In genomic region chr16:50607051-50607431, GRCh38 we compare ENCODE assay signal across 27 cellular contexts.
"Had no signal": no experiment of that assay in that cellular context is flagged by ENCODE, and none has a peak within 500 bp of the region (broad histone marks: within the 10 kb centered on the region; RNA-seq: fewer than 3 reads in every experiment).

No MANE protein-coding gene starts in this region.

- H3K4me3 ChIP-seq: breast epithelium, hepatocyte, stomach had no signal

- DNase-seq: activated CD4-positive, alpha-beta T cell treated with anti-CD3 and anti-CD28 coated beads for 48 hours; activated CD4-positive, alpha-beta T cell treated with anti-CD3 and anti-CD28 coated beads, Interleukin-2, amount 50 U/mL, for 48 hours; activated CD8-positive, alpha-beta memory T cell treated with anti-CD3 and anti-CD28 coated beads for 24 hours; activated effector memory CD4-positive, alpha-beta T cell treated with Interleukin-2 at 50 U/mL for 16 hours; activated naive CD4-positive, alpha-beta T cell treated with anti-CD3 and anti-CD28 coated beads, Interleukin-2, amount 10 ng/mL, durations not matched to agents 7 days and 5 days; amniotic stem cell; central memory CD4-positive, alpha-beta T cell; glutamatergic neuron; kidney; left colon; mammary epithelial cell; naive thymus-derived CD4-positive, alpha-beta T cell; small intestine; stimulated activated CD4-positive, alpha-beta T cell treated with anti-CD3 and anti-CD28 coated beads, Interleukin-4, amount 100 ng/mL, for 4 hours; stimulated activated CD8-positive, alpha-beta memory T cell treated with anti-CD3 and anti-CD28 coated beads, Interleukin-4, amount 100 ng/mL, for 48 hours; stomach; T-helper 17 cell; T1000; trophoblast cell; WERI-Rb-1 had no signal

- H3K27ac ChIP-seq: breast epithelium, hepatocyte, WERI-Rb-1 had no signal

- ATAC-seq: activated CD4-positive, CD25-positive, alpha-beta regulatory T cell treated with anti-CD3 and anti-CD28 coated beads, Interleukin-2, amount 50 U/mL, for 24 hours; left colon; naive thymus-derived CD4-positive, alpha-beta T cell; sciatic nerve; stimulated activated memory B cell treated with anti-CD40 and anti-IgM and Interleukin-4, amounts not matched to agents 10 μg/mL and 1 μg/mL and 100 μg/mL, for 72 hours; T-helper 17 cell had no signal

- H3K79me2 ChIP-seq: hepatocyte had no signal

- H2AFZ ChIP-seq: hepatocyte had no signal

- FAIRE-seq: frontal cortex, kidney, small intestine, urothelium cell line had no signal

- H3K27me3 ChIP-seq: breast epithelium, hepatocyte, stomach had no signal

- H3K9me3 ChIP-seq: breast epithelium, stomach had no signal

- H3K4me2 ChIP-seq: hepatocyte had no signal

- H3K36me3 ChIP-seq: breast epithelium, stomach, WERI-Rb-1 had no signal
